ENCODE assay signal across 1 cellular context in the genomic region with DNA sequence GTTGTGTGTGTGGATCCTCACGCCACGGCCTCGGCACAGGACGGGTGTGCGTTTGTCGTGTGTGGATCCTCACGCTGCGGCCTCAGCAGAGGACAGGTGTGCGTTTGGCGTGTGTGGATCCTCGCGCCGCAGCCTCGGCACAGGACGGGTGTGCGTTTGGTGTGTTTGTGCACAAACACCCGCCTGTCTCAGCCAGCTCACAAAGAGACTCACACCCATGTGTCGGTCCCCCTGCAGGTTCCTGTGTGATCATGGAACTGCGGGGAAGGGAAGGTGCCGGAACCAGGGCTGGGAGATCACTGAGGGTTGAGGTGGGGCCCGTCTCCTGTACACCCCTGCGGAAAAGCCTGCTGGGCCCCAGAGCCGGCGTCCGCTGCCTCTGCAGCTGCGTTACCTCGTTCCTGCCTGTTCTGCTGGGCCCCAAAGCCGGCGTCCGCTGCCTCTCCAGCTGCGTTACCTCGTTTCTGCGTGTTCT.
TF ChIP-seq lines count a peak whose summit lies in the region.

No MANE protein-coding gene starts in this region.

TF ChIP-seq in HepG2, 621 proteins besides CTCF, POLR2A, EP300 and RAD21:
- no peak for TF ChIP-seq SMAD3 (CRISPR knock-in tag; IDR thresholded peaks at IDR 0.05)
- TF ChIP-seq, protein P1, sequence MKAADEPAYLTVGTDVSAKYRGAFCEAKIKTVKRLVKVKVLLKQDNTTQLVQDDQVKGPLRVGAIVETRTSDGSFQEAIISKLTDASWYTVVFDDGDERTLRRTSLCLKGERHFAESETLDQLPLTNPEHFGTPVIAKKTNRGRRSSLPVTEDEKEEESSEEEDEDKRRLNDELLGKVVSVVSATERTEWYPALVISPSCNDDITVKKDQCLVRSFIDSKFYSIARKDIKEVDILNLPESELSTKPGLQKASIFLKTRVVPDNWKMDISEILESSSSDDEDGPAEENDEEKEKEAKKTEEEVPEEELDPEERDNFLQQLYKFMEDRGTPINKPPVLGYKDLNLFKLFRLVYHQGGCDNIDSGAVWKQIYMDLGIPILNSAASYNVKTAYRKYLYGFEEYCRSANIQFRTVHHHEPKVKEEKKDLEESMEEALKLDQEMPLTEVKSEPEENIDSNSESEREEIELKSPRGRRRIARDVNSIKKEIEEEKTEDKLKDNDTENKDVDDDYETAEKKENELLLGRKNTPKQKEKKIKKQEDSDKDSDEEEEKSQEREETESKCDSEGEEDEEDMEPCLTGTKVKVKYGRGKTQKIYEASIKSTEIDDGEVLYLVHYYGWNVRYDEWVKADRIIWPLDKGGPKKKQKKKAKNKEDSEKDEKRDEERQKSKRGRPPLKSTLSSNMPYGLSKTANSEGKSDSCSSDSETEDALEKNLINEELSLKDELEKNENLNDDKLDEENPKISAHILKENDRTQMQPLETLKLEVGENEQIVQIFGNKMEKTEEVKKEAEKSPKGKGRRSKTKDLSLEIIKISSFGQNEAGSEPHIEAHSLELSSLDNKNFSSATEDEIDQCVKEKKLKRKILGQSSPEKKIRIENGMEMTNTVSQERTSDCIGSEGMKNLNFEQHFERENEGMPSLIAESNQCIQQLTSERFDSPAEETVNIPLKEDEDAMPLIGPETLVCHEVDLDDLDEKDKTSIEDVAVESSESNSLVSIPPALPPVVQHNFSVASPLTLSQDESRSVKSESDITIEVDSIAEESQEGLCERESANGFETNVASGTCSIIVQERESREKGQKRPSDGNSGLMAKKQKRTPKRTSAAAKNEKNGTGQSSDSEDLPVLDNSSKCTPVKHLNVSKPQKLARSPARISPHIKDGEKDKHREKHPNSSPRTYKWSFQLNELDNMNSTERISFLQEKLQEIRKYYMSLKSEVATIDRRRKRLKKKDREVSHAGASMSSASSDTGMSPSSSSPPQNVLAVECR (CRISPR knock-in tag; IDR thresholded peaks at IDR 0.05; ENCODE audit: borderline replicate concordance): no peak
- peak; percentile 16 for TF ChIP-seq AGO2 (optimal IDR thresholded peaks at IDR 0.05; ENCODE audit: low read depth, low read length)
